In genomic region chr9:14136047-14136446, GRCh38 we compare ENCODE assay signal across 21 cellular contexts.
DNase-seq lines count a peak whose midpoint lies in the region; ATAC-seq and TF ChIP-seq lines count a peak whose summit lies in the region.
"Had no signal": no experiment of that assay in that cellular context is flagged by ENCODE, and none has a peak within 500 bp of the region (broad histone marks: within the 10 kb centered on the region; RNA-seq: fewer than 3 reads in every experiment).

No MANE protein-coding gene starts in this region.

- ATAC-seq in foreskin keratinocyte (no peak), GM21723 (IDR thresholded peaks at IDR 0.05; ENCODE audit: unreplicated experiment) (no peak), HG03159 (IDR thresholded peaks at IDR 0.05; ENCODE audit: unreplicated experiment) (no peak)
- ATAC-seq: activated CD8-positive, alpha-beta memory T cell treated with anti-CD3 and anti-CD28 coated beads, Interleukin-2, amount 10 ng/mL, durations not matched to agents 7 days and 5 days; gastrocnemius medialis; left cardiac atrium; right lobe of liver; stimulated activated memory B cell treated with anti-CD40 and anti-IgM and Interleukin-4, amounts not matched to agents 10 μg/mL and 1 μg/mL and 100 μg/mL, for 72 hours; upper lobe of right lung had no signal

- no peaks in the 10 kb centered on the region for H3K27me3 ChIP-seq in foreskin keratinocyte
- H3K27me3 ChIP-seq: gastrocnemius medialis, hepatocyte, right lobe of liver, upper lobe of right lung had no signal

- peak overlapping the region; percentile 10 for H3K27ac ChIP-seq in foreskin keratinocyte
- H3K27ac ChIP-seq: gastrocnemius medialis, hepatocyte, right lobe of liver, upper lobe of right lung had no signal

- peaks cover 30% of the 10 kb centered on the region for H3K4me1 ChIP-seq in foreskin keratinocyte
- H3K4me1 ChIP-seq: upper lobe of right lung had no signal

- POLR2A ChIA-PET in HEK293T (lab: Yijun Ruan, JAX): no interaction called here

- CTCF ChIA-PET in HEK293T (lab: Yijun Ruan, JAX): no interaction called here

- no peak for TF ChIP-seq CTCF in foreskin keratinocyte (conservative IDR thresholded peaks at IDR 0.05)

- DNase-seq in DMS153 treated with DMSO at 0.1 percent for 48 hours (lab: John Stamatoyannopoulos, UW; ENCODE audit: unreplicated experiment) (peak; percentile 82), HEK293T (ENCODE audit: extremely low spot score) (no peak), NCI-H69 (lab: John Stamatoyannopoulos, UW) (peak; percentile 85), foreskin keratinocyte (no peak), T-helper 1 cell (no peak)
- DNase-seq: activated CD4-positive, CD25-positive, alpha-beta regulatory T cell; activated CD8-positive, alpha-beta memory T cell treated with anti-CD3 and anti-CD28 coated beads, Interleukin-2, amount 10 ng/mL, durations not matched to agents 7 days and 5 days; activated naive CD4-positive, alpha-beta T cell; activated T-cell treated with anti-CD3 and anti-CD28 coated beads, Interleukin-2, amount 50 U/mL, for 48 hours; cerebellar nuclear complex; gastrocnemius medialis; left cardiac atrium; right lobe of liver; Right ventricle myocardium superior; stimulated activated CD4-positive, alpha-beta T cell treated with anti-CD3 and anti-CD28 coated beads, Interleukin-4, amount 100 ng/mL, for 4 hours; T-helper 9 cell; upper lobe of right lung had no signal

TF ChIP-seq in HEK293T, 16 proteins besides CTCF, POLR2A, EP300 and RAD21:
- TF ChIP-seq, protein P1, sequence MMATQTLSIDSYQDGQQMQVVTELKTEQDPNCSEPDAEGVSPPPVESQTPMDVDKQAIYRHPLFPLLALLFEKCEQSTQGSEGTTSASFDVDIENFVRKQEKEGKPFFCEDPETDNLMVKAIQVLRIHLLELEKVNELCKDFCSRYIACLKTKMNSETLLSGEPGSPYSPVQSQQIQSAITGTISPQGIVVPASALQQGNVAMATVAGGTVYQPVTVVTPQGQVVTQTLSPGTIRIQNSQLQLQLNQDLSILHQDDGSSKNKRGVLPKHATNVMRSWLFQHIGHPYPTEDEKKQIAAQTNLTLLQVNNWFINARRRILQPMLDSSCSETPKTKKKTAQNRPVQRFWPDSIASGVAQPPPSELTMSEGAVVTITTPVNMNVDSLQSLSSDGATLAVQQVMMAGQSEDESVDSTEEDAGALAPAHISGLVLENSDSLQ (IDR thresholded peaks at IDR 0.05): peak; percentile 52; the same call in 1 of the 2 replicates
- no peak for TF ChIP-seq SUZ12 (IDR thresholded peaks at IDR 0.05)

Comparison
In these comparisons a context has a peak if more than half of its experiments do, and no peak if none do; other contexts are left out.
1. DNase-seq: peak in DMS153 treated with DMSO at 0.1 percent for 48 hours (single experiment) and NCI-H69 (single experiment); none in HEK293T (single experiment), foreskin keratinocyte (0 of 2) and T-helper 1 cell (0 of 5).